Comparison of ENCODE assay signal across 3 cellular contexts in the genomic region with DNA sequence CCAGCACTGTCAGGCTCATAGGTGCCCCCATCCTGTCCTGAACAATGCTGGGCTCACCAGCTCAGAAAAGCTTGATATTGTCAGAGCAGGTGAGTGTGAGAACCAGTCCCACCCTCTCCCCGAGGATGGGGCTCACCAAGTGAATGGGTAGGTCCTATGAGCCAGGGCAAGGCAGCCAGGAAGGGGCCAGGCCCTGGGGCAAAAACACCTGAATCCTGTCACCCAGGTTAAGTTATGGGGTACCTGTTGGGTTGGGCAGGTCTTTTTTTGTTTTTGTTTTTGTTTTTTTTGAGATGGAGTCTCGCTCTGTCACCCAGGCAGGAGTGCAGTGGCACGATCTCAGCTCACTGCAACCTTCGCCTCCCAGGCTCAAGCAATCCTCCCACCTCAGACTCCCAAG. TPM values are rescaled to one million over a fixed set of nuclear protein-coding genes. Genes with fewer than 3 reads are reported as not detected.
"Had no signal": no experiment of that assay in that cellular context is flagged by ENCODE, and none has a peak within 500 bp of the region (broad histone marks: within the 10 kb centered on the region; RNA-seq: fewer than 3 reads in every experiment).

No MANE protein-coding gene starts in this region.

RNA-seq across cellular contexts. Expression of a gene that starts 16.8 kb away (rescaled TPM):
- total RNA-seq: mononuclear cell had no signal
- polyA plus RNA-seq: immature natural killer cell; naive thymus-derived CD4-positive, alpha-beta T cell had no signal
